ENCODE assay signal across 15 cellular contexts in genomic region chr3:111592941-111593340, GRCh38. TPM values are rescaled to one million over a fixed set of nuclear protein-coding genes. Genes with fewer than 3 reads are reported as not detected.
A peak's percentile ranks its signal among the peaks of the same experiment; 100 is the strongest.
DNase-seq lines count a peak whose midpoint lies in the region; ATAC-seq and TF ChIP-seq lines count a peak whose summit lies in the region.
"Had no signal": no experiment of that assay in that cellular context is flagged by ENCODE, and none has a peak within 500 bp of the region (broad histone marks: within the 10 kb centered on the region; RNA-seq: fewer than 3 reads in every experiment).

No MANE protein-coding gene starts in this region.

- H3K36me3 ChIP-seq in ascending aorta = no peaks in the 10 kb centered on the region
- H3K36me3 ChIP-seq: prostate gland had no signal

- intact Hi-C loops in CD4-positive, alpha-beta T cell (cut with DNase I, micrococcal nuclease) = no loop called here
- intact Hi-C loops in activated T-helper 1 cell treated with anti-CD3 and anti-CD28 coated beads, Interleukin-12 subunit alpha, Interleukin-12 subunit beta, Interleukin-2, Interleukin-4 antibody, amounts not matched to agents 30 ng/mL and 10 ng/mL and 1 ng/mL, durations not matched to agents 14 hours and 24 hours and 36 hours (cut with micrococcal nuclease) = no loop called here
- intact Hi-C loops in ascending aorta (cut with DNase I) = no loop called here

- no peak for ATAC-seq in CD4-positive, alpha-beta T cell (ENCODE audit: poor library complexity)
- ATAC-seq in GM18867 (IDR thresholded peaks at IDR 0.05; ENCODE audit: unreplicated experiment) = peak; percentile 28
- no peak for ATAC-seq in GM21619 (IDR thresholded peaks at IDR 0.05; ENCODE audit: unreplicated experiment)

- CTCF ChIA-PET in CD4-positive, alpha-beta T cell (lab: Charles Lee) = interaction anchor here (2.3 kb wide), 1 partner anchor 23 kb away, joined by 12 read pairs; no protein-coding TSS in a partner anchor

- no peaks in the 10 kb centered on the region for H3K27me3 Mint-ChIP-seq in CD4-positive, alpha-beta T cell
- no peaks in the 10 kb centered on the region for H3K27me3 Mint-ChIP-seq in activated T-helper 1 cell treated with anti-CD3 and anti-CD28 coated beads, Interleukin-12 subunit alpha, Interleukin-12 subunit beta, Interleukin-2, Interleukin-4 antibody, amounts not matched to agents 30 ng/mL and 10 ng/mL and 1 ng/mL, durations not matched to agents 14 hours and 24 hours and 36 hours (ENCODE audit: insufficient read depth)

- H3K9me3 Mint-ChIP-seq in CD4-positive, alpha-beta T cell = no peaks in the 10 kb centered on the region
- no peaks in the 10 kb centered on the region for H3K9me3 Mint-ChIP-seq in activated T-helper 1 cell treated with anti-CD3 and anti-CD28 coated beads, Interleukin-12 subunit alpha, Interleukin-12 subunit beta, Interleukin-2, Interleukin-4 antibody, amounts not matched to agents 30 ng/mL and 10 ng/mL and 1 ng/mL, durations not matched to agents 14 hours and 24 hours and 36 hours

- H3K9me3 ChIP-seq in CD4-positive, alpha-beta T cell (ENCODE audit: control insufficient read depth, low read length) = no peaks in the 10 kb centered on the region
- no peaks in the 10 kb centered on the region for H3K9me3 ChIP-seq in ascending aorta
- H3K9me3 ChIP-seq: prostate gland had no signal

- peaks cover 55% of the 10 kb centered on the region for H3K4me1 Mint-ChIP-seq in CD4-positive, alpha-beta T cell (ENCODE audit: low read depth)
- H3K4me1 Mint-ChIP-seq in activated T-helper 1 cell treated with anti-CD3 and anti-CD28 coated beads, Interleukin-12 subunit alpha, Interleukin-12 subunit beta, Interleukin-2, Interleukin-4 antibody, amounts not matched to agents 30 ng/mL and 10 ng/mL and 1 ng/mL, durations not matched to agents 14 hours and 24 hours and 36 hours (ENCODE audit: low read depth) = peaks cover 70% of the 10 kb centered on the region
- H3K4me1 Mint-ChIP-seq: CD14-positive monocyte had no signal

- H3K4me3 ChIP-seq in ascending aorta = no peak overlapping the region
- H3K4me3 ChIP-seq: prostate gland had no signal

- no peak for DNase-seq in CD4-positive, alpha-beta T cell
- no peak for DNase-seq in activated T-helper 1 cell treated with anti-CD3 and anti-CD28 coated beads, Interleukin-12 subunit alpha, Interleukin-12 subunit beta, Interleukin-2, Interleukin-4 antibody, amounts not matched to agents 30 ng/mL and 10 ng/mL and 1 ng/mL, durations not matched to agents 14 hours and 24 hours and 36 hours (ENCODE audit: low spot score)
- peak; percentile 81 for DNase-seq in kidney tubule cell (ENCODE audit: low spot score)
- no peak for DNase-seq in C1 segment of cervical spinal cord (lab: John Stamatoyannopoulos, UW)
- DNase-seq in NCI-H774 (lab: John Stamatoyannopoulos, UW) = no peak
- DNase-seq in ascending aorta (ENCODE audit: low spot score in 2 of 2) = no peak
- DNase-seq: activated CD4-positive, CD25-positive, alpha-beta regulatory T cell; GDM1; KG1; stimulated activated naive CD4-positive, alpha-beta T cell treated with Interleukin-2 at 50 U/mL for 16 hours had no signal

- POLR2A ChIA-PET in CD4-positive, alpha-beta T cell (lab: Charles Lee) = interaction anchor here (0.6 kb wide), 1 partner anchor 17 kb away, joined by 3 read pairs; no protein-coding TSS in a partner anchor

- no peak overlapping the region for H3K27ac ChIP-seq in CD4-positive, alpha-beta T cell (ENCODE audit: low read depth, low read length)
- no peak overlapping the region for H3K27ac ChIP-seq in ascending aorta
- H3K27ac ChIP-seq: prostate gland had no signal

- H3K36me3 Mint-ChIP-seq in CD4-positive, alpha-beta T cell (ENCODE audit: low read depth) = peaks cover 91% of the 10 kb centered on the region
- H3K36me3 Mint-ChIP-seq in activated T-helper 1 cell treated with anti-CD3 and anti-CD28 coated beads, Interleukin-12 subunit alpha, Interleukin-12 subunit beta, Interleukin-2, Interleukin-4 antibody, amounts not matched to agents 30 ng/mL and 10 ng/mL and 1 ng/mL, durations not matched to agents 14 hours and 24 hours and 36 hours (ENCODE audit: low read depth) = peaks cover 72% of the 10 kb centered on the region
- H3K36me3 Mint-ChIP-seq: CD14-positive monocyte had no signal

- peak overlapping the region; percentile 78 for H3K27ac Mint-ChIP-seq in CD4-positive, alpha-beta T cell
- H3K27ac Mint-ChIP-seq in activated T-helper 1 cell treated with anti-CD3 and anti-CD28 coated beads, Interleukin-12 subunit alpha, Interleukin-12 subunit beta, Interleukin-2, Interleukin-4 antibody, amounts not matched to agents 30 ng/mL and 10 ng/mL and 1 ng/mL, durations not matched to agents 14 hours and 24 hours and 36 hours = peak overlapping the region; percentile 99

- TF ChIP-seq CTCF in CD4-positive, alpha-beta T cell (IDR thresholded peaks at IDR 0.05) = no peak
- no peak for TF ChIP-seq CTCF in ascending aorta (IDR thresholded peaks at IDR 0.05)

- H3K27me3 ChIP-seq in CD4-positive, alpha-beta T cell (ENCODE audit: control insufficient read depth, insufficient read depth, low read length) = no peaks in the 10 kb centered on the region
- no peaks in the 10 kb centered on the region for H3K27me3 ChIP-seq in ascending aorta

- no peaks in the 10 kb centered on the region for H3K4me1 ChIP-seq in ascending aorta
- H3K4me1 ChIP-seq: prostate gland had no signal

- H3K4me3 Mint-ChIP-seq in CD4-positive, alpha-beta T cell = no peak overlapping the region
- H3K4me3 Mint-ChIP-seq in activated T-helper 1 cell treated with anti-CD3 and anti-CD28 coated beads, Interleukin-12 subunit alpha, Interleukin-12 subunit beta, Interleukin-2, Interleukin-4 antibody, amounts not matched to agents 30 ng/mL and 10 ng/mL and 1 ng/mL, durations not matched to agents 14 hours and 24 hours and 36 hours = peak overlapping the region; percentile 97
- H3K4me3 Mint-ChIP-seq: CD14-positive monocyte had no signal

RNA-seq across cellular contexts. Expression of gene ZBED2, which starts 2.2 kb away (rescaled TPM):
- under 1 TPM in 1 of 2 experiments, not detected in 1; 0.11 TPM for total RNA-seq in CD4-positive, alpha-beta T cell
- 812 and 827 TPM in 2 replicates for total RNA-seq in activated T-helper 1 cell treated with anti-CD3 and anti-CD28 coated beads, Interleukin-12 subunit alpha, Interleukin-12 subunit beta, Interleukin-2, Interleukin-4 antibody, amounts not matched to agents 30 ng/mL and 10 ng/mL and 1 ng/mL, durations not matched to agents 14 hours and 24 hours and 36 hours
- total RNA-seq in ascending aorta = 1.4 TPM
- total RNA-seq: mononuclear cell had no signal

RNA-seq across cellular contexts. Expression of gene CD96, which starts 50.9 kb away (rescaled TPM):
- total RNA-seq in CD4-positive, alpha-beta T cell = 100 to 1,000 TPM; 194 to 205 TPM
- 79.1 and 79.7 TPM in 2 replicates for total RNA-seq in activated T-helper 1 cell treated with anti-CD3 and anti-CD28 coated beads, Interleukin-12 subunit alpha, Interleukin-12 subunit beta, Interleukin-2, Interleukin-4 antibody, amounts not matched to agents 30 ng/mL and 10 ng/mL and 1 ng/mL, durations not matched to agents 14 hours and 24 hours and 36 hours
- total RNA-seq in ascending aorta = 0.32 TPM

Comparison
In these comparisons a context has a peak if more than half of its experiments do, and no peak if none do; other contexts are left out.
1. RNA of gene ZBED2, which starts 2.2 kb away (total RNA-seq): 812 to 827 TPM in activated T-helper 1 cell treated with anti-CD3 and anti-CD28 coated beads, Interleukin-12 subunit alpha, Interleukin-12 subunit beta, Interleukin-2, Interleukin-4 antibody, amounts not matched to agents 30 ng/mL and 10 ng/mL and 1 ng/mL, durations not matched to agents 14 hours and 24 hours and 36 hours; 1.4 TPM in ascending aorta (single experiment) and 0.11 TPM in CD4-positive, alpha-beta T cell; every median in the first group is over 100 times any median in the second.
2. RNA of gene CD96, which starts 50.9 kb away (total RNA-seq): 194 to 205 TPM in CD4-positive, alpha-beta T cell and 79.1 to 79.7 TPM in activated T-helper 1 cell treated with anti-CD3 and anti-CD28 coated beads, Interleukin-12 subunit alpha, Interleukin-12 subunit beta, Interleukin-2, Interleukin-4 antibody, amounts not matched to agents 30 ng/mL and 10 ng/mL and 1 ng/mL, durations not matched to agents 14 hours and 24 hours and 36 hours; 0.32 TPM in ascending aorta (single experiment); every median in the first group is over 10 times any median in the second.